ENCODE assay signal across 1 cellular context in genomic region chr5:94240616-94241287, GRCh38.
TF ChIP-seq lines count a peak whose summit lies in the region.

No MANE protein-coding gene starts in this region.

TF ChIP-seq in SK-N-SH treated with all-trans-retinoic acid at 6 μM for 48 hours, 23 proteins besides CTCF, POLR2A, EP300 and RAD21 (continued from another document):
- TF ChIP-seq, protein P1, sequence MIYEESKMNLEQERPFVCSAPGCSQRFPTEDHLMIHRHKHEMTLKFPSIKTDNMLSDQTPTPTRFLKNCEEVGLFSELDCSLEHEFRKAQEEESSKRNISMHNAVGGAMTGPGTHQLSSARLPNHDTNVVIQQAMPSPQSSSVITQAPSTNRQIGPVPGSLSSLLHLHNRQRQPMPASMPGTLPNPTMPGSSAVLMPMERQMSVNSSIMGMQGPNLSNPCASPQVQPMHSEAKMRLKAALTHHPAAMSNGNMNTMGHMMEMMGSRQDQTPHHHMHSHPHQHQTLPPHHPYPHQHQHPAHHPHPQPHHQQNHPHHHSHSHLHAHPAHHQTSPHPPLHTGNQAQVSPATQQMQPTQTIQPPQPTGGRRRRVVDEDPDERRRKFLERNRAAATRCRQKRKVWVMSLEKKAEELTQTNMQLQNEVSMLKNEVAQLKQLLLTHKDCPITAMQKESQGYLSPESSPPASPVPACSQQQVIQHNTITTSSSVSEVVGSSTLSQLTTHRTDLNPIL (CRISPR knock-in tag; IDR thresholded peaks at IDR 0.05; ENCODE audit: low read depth), result peak; percentile 100
- TF ChIP-seq, protein P2, sequence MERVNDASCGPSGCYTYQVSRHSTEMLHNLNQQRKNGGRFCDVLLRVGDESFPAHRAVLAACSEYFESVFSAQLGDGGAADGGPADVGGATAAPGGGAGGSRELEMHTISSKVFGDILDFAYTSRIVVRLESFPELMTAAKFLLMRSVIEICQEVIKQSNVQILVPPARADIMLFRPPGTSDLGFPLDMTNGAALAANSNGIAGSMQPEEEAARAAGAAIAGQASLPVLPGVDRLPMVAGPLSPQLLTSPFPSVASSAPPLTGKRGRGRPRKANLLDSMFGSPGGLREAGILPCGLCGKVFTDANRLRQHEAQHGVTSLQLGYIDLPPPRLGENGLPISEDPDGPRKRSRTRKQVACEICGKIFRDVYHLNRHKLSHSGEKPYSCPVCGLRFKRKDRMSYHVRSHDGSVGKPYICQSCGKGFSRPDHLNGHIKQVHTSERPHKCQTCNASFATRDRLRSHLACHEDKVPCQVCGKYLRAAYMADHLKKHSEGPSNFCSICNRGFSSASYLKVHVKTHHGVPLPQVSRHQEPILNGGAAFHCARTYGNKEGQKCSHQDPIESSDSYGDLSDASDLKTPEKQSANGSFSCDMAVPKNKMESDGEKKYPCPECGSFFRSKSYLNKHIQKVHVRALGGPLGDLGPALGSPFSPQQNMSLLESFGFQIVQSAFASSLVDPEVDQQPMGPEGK (CRISPR knock-in tag; IDR thresholded peaks at IDR 0.05; ENCODE audit: borderline replicate concordance), result peak; percentile 97
- TF ChIP-seq TCF4 (CRISPR knock-in tag; IDR thresholded peaks at IDR 0.05; ENCODE audit: borderline replicate concordance), result peak; percentile 77
